Comparison of ENCODE assay signal across 17 cellular contexts in genomic region chr14:50603565-50603964, GRCh38. TPM values are rescaled to one million over a fixed set of nuclear protein-coding genes. Genes with fewer than 3 reads are reported as not detected.
DNase-seq lines count a peak whose midpoint lies in the region; ATAC-seq, FAIRE-seq and TF ChIP-seq lines count a peak whose summit lies in the region.
"Had no signal": no experiment of that assay in that cellular context is flagged by ENCODE, and none has a peak within 500 bp of the region (broad histone marks: within the 10 kb centered on the region; RNA-seq: fewer than 3 reads in every experiment).

No MANE protein-coding gene starts in this region.

- H3K36me3 Mint-ChIP-seq in activated CD4-positive, alpha-beta T cell treated with anti-CD3 and anti-CD28 coated beads, Interleukin-2, amount 10 ng/mL, durations not matched to agents 24 days and 14 days (ENCODE audit: low read depth): no peaks in the 10 kb centered on the region

- H3K36me3 ChIP-seq in bronchial epithelial cell (ENCODE audit: control insufficient read depth, insufficient read depth, low read length): no peaks in the 10 kb centered on the region
- H3K36me3 ChIP-seq: SJCRH30 had no signal

- FAIRE-seq in bronchial epithelial cell (lab: Jason Lieb, UNC) (no peak), islet of Langerhans (lab: Jason Lieb, UNC) (peak; percentile 76)

- intact Hi-C loops in activated CD4-positive, alpha-beta T cell treated with anti-CD3 and anti-CD28 coated beads, Interleukin-2, amount 10 ng/mL, durations not matched to agents 24 days and 14 days (cut with micrococcal nuclease): loop anchor here (5.0 kb wide), 1 partner anchor 259 kb away; no protein-coding TSS in a partner anchor

- H3K9me3 Mint-ChIP-seq in activated CD4-positive, alpha-beta T cell treated with anti-CD3 and anti-CD28 coated beads, Interleukin-2, amount 10 ng/mL, durations not matched to agents 24 days and 14 days: no peaks in the 10 kb centered on the region
- H3K9me3 Mint-ChIP-seq: CD4-positive, alpha-beta T cell; H9 had no signal

- H3K27me3 Mint-ChIP-seq in activated CD4-positive, alpha-beta T cell treated with anti-CD3 and anti-CD28 coated beads, Interleukin-2, amount 10 ng/mL, durations not matched to agents 24 days and 14 days: peaks cover 8% of the 10 kb centered on the region
- H3K27me3 Mint-ChIP-seq: B cell; CD4-positive, alpha-beta T cell had no signal

- peaks cover 7% of the 10 kb centered on the region for H3K4me1 Mint-ChIP-seq in activated CD4-positive, alpha-beta T cell treated with anti-CD3 and anti-CD28 coated beads, Interleukin-2, amount 10 ng/mL, durations not matched to agents 24 days and 14 days
- H3K4me1 Mint-ChIP-seq: B cell had no signal

- no peaks in the 10 kb centered on the region for H3K27me3 ChIP-seq in bronchial epithelial cell (ENCODE audit: control insufficient read depth, insufficient read depth, low read length)
- H3K27me3 ChIP-seq: SJCRH30 had no signal

- H3K4me3 Mint-ChIP-seq in activated CD4-positive, alpha-beta T cell treated with anti-CD3 and anti-CD28 coated beads, Interleukin-2, amount 10 ng/mL, durations not matched to agents 24 days and 14 days: no peak overlapping the region
- H3K4me3 Mint-ChIP-seq: B cell; CD4-positive, alpha-beta T cell; H9 had no signal

- no peak for TF ChIP-seq CTCF in bronchial epithelial cell (IDR thresholded peaks at IDR 0.05; ENCODE audit: insufficient read depth, low read length, severe bottlenecking)

- ATAC-seq in SK-N-SH treated with all-trans-retinoic acid at 6 μM for 48 hours: no peak; the same call in 2 of the 3 replicates
- ATAC-seq: PC-3 had no signal

- H3K27ac Mint-ChIP-seq in activated CD4-positive, alpha-beta T cell treated with anti-CD3 and anti-CD28 coated beads, Interleukin-2, amount 10 ng/mL, durations not matched to agents 24 days and 14 days: no peak overlapping the region
- H3K27ac Mint-ChIP-seq: B cell; CD4-positive, alpha-beta T cell; H9 had no signal

- DNase-seq in bronchial epithelial cell (ENCODE audit: low read depth) (peak; percentile 31), NOMO-1 treated with dmso at 0.1 percent for 144 hours (lab: John Stamatoyannopoulos, UW; ENCODE audit: unreplicated experiment) (no peak)
- DNase-seq in stimulated activated CD4-positive, alpha-beta T cell treated with anti-CD3 and anti-CD28 coated beads, Interleukin-4, amount 100 ng/mL, for 1 hour: no peak
- DNase-seq in activated CD8-positive, alpha-beta memory T cell treated with anti-CD3 and anti-CD28 coated beads, Interleukin-2, amount 50 U/mL, for 48 hours: no peak
- no peak for DNase-seq in activated CD4-positive, alpha-beta T cell treated with anti-CD3 and anti-CD28 coated beads, Interleukin-2, amount 10 ng/mL, durations not matched to agents 24 days and 14 days
- DNase-seq: CD4-positive, alpha-beta T cell; DMS53; H9; Kasumi-1; MM.1S; NCI-H1105; NCI-H187; PC-3; SJCRH30 had no signal

- H3K4me3 ChIP-seq in bronchial epithelial cell (ENCODE audit: low read depth, low read length): no peak overlapping the region
- H3K4me3 ChIP-seq: SJCRH30 had no signal

TF ChIP-seq in SK-N-SH treated with all-trans-retinoic acid at 6 μM for 48 hours, 23 proteins besides CTCF, POLR2A, EP300 and RAD21:
- TF ChIP-seq ZNF70 (CRISPR knock-in tag; IDR thresholded peaks at IDR 0.05) (no peak), PPARA (CRISPR knock-in tag; IDR thresholded peaks at IDR 0.05; ENCODE audit: borderline replicate concordance) (no peak), ZFP3 (CRISPR knock-in tag; IDR thresholded peaks at IDR 0.05) (no peak), TOX (CRISPR knock-in tag; IDR thresholded peaks at IDR 0.05; ENCODE audit: borderline replicate concordance) (no peak), TCF4 (CRISPR knock-in tag; IDR thresholded peaks at IDR 0.05; ENCODE audit: borderline replicate concordance) (no peak), ISL1 (CRISPR knock-in tag; IDR thresholded peaks at IDR 0.05) (0 out of 2 replicates have a peak, but pooled peaks have one; percentile 8)

RNA-seq across cellular contexts. Expression of gene ATL1, which starts 43.6 kb away (rescaled TPM):
- 0.79 and 1.9 TPM in 2 replicates for total RNA-seq in bronchial epithelial cell
- total RNA-seq in activated CD4-positive, alpha-beta T cell treated with anti-CD3 and anti-CD28 coated beads, Interleukin-2, amount 10 ng/mL, durations not matched to agents 24 days and 14 days: 0.75 and 1.0 TPM in 2 replicates
